8 cellular contexts compared by ENCODE assay signal in the genomic region with DNA sequence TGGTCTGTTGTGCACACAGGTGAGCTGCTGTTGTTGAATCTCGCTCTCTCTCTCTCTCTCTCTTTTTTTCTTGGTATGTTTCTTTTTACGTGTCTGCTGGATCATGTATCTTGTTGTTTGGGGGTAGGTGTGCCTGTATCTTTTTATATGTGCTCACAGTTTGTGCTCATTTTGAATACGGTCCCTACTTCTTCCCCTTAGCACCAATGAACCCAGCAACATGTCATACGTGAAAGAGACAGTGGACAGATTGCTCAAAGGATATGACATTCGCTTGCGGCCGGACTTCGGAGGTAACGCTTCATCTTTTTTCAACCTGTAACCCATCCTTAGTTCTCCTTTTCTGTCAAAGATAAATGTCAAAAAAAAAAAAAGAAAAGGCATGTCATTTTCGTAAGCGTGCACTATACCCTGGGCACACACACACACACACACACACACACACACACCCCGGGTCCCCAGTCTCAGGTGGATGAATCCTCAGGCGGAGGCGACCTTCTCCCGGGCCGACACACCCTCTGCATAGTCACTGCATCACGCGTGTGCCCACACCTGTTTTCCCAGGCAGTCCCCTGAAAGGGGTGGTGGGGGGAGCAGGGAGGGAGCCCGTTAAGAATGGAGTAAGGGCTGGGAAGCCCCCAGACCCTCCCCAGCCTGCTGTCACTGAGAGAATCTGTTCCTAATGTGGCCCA. TPM values are rescaled to one million over a fixed set of nuclear protein-coding genes. Genes with fewer than 3 reads are reported as not detected.
A peak's percentile ranks its signal among the peaks of the same experiment; 100 is the strongest.
DNase-seq lines count a peak whose midpoint lies in the region; ATAC-seq and TF ChIP-seq lines count a peak whose summit lies in the region.

No MANE protein-coding gene starts in this region.

- H3K4me1 Mint-ChIP-seq in activated naive CD4-positive, alpha-beta T cell treated with anti-CD3 and anti-CD28 coated beads for 36 hours (ENCODE audit: low read depth): peaks cover 14% of the 10 kb centered on the region

- no peak for TF ChIP-seq CTCF in fibroblast of mammary gland (conservative IDR thresholded peaks at IDR 0.05; ENCODE audit: control insufficient read depth, insufficient read depth, low read depth, low read length)

- no peak overlapping the region for H3K27ac Mint-ChIP-seq in activated naive CD4-positive, alpha-beta T cell treated with anti-CD3 and anti-CD28 coated beads for 36 hours

- DNase-seq in activated naive CD4-positive, alpha-beta T cell treated with anti-CD3 and anti-CD28 coated beads for 36 hours: peak; percentile 8
- no peak for DNase-seq in activated naive CD4-positive, alpha-beta T cell treated with anti-CD3 and anti-CD28 coated beads, Interleukin-2, amount 50 U/mL, for 16 hours
- DNase-seq in SW480 (ENCODE audit: low spot score) (peak; percentile 14), fibroblast of mammary gland (ENCODE audit: low read depth) (no peak), nucleus accumbens (lab: John Stamatoyannopoulos, UW) (peak in 31 of 56 donors; percentile 2 to 69 (median 40)), NCI-H187 treated with DMSO at 0.1 percent for 48 hours (lab: John Stamatoyannopoulos, UW) (no peak), NCI-H774 (lab: John Stamatoyannopoulos, UW) (no peak)

- peak overlapping the region; percentile 58 for H3K4me3 Mint-ChIP-seq in activated naive CD4-positive, alpha-beta T cell treated with anti-CD3 and anti-CD28 coated beads for 36 hours

- no peaks in the 10 kb centered on the region for H3K9me3 Mint-ChIP-seq in activated naive CD4-positive, alpha-beta T cell treated with anti-CD3 and anti-CD28 coated beads for 36 hours

- CTCF ChIA-PET in activated naive CD4-positive, alpha-beta T cell treated with anti-CD3 and anti-CD28 coated beads for 36 hours (lab: Charles Lee): interaction anchor here (1.5 to 1.9 kb wide), 3 partner anchors 10 to 187 kb away, joined by 3 to 5 read pairs (median 3); no protein-coding TSS in a partner anchor

- peak overlapping the region; percentile 28 for H3K4me3 ChIP-seq in fibroblast of mammary gland (ENCODE audit: control insufficient read depth, low read depth, low read length)

- intact Hi-C loops in activated naive CD4-positive, alpha-beta T cell treated with anti-CD3 and anti-CD28 coated beads for 36 hours (cut with micrococcal nuclease): loop anchor here (1.0 to 2.0 kb wide), 3 partner anchors 100 to 353 kb away; no protein-coding TSS in a partner anchor

- ATAC-seq in HG03457 (IDR thresholded peaks at IDR 0.05; ENCODE audit: unreplicated experiment): no peak

- peaks cover 40% of the 10 kb centered on the region for H3K27me3 Mint-ChIP-seq in activated naive CD4-positive, alpha-beta T cell treated with anti-CD3 and anti-CD28 coated beads for 36 hours (ENCODE audit: low read depth)

- no peaks in the 10 kb centered on the region for H3K36me3 Mint-ChIP-seq in activated naive CD4-positive, alpha-beta T cell treated with anti-CD3 and anti-CD28 coated beads for 36 hours (ENCODE audit: low read depth)

RNA-seq across cellular contexts. Expression of gene GABRB1, which starts 0.5 kb away (rescaled TPM):
- total RNA-seq in activated naive CD4-positive, alpha-beta T cell treated with anti-CD3 and anti-CD28 coated beads for 36 hours: not detected

RNA-seq across cellular contexts. Expression of gene GABRA4, which starts 38.5 kb away (rescaled TPM):
- not detected for total RNA-seq in activated naive CD4-positive, alpha-beta T cell treated with anti-CD3 and anti-CD28 coated beads for 36 hours

Comparison
In these comparisons a context has a peak if more than half of its experiments do, and no peak if none do; other contexts are left out.
1. DNase-seq: peak in activated naive CD4-positive, alpha-beta T cell treated with anti-CD3 and anti-CD28 coated beads for 36 hours (single experiment), SW480 (single experiment) and nucleus accumbens (31 of 56); none in activated naive CD4-positive, alpha-beta T cell treated with anti-CD3 and anti-CD28 coated beads, Interleukin-2, amount 50 U/mL, for 16 hours (single experiment), fibroblast of mammary gland (single experiment), NCI-H187 treated with DMSO at 0.1 percent for 48 hours (single experiment) and NCI-H774 (single experiment).